In the genomic region with DNA sequence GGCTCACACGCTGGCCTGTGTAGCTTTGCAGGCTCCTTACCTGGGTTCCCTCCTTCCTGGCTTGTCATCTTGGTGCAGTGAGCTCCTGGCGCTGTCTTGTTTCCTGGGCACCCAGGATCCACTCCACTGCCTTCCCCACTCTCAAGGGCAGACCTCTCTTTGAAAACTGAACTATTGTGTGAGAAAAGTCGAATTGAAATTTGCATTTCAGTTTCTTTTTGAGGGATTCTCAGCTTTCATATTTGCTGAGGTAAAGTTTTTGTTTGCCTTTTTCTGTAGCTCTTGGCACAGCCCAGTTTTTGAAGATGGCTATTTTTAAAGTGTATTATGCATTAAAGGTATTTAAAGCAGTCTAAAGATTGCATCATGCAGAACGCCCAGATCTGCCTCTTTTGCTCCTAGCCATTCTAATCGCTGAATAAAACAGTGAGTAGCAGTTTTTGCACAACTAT, we compare ENCODE assay signal across 11 cellular contexts.
DNase-seq lines count a peak whose midpoint lies in the region; ATAC-seq and FAIRE-seq lines count a peak whose summit lies in the region.
"Had no signal": no experiment of that assay in that cellular context is flagged by ENCODE, and none has a peak within 500 bp of the region (broad histone marks: within the 10 kb centered on the region; RNA-seq: fewer than 3 reads in every experiment).

No MANE protein-coding gene starts in this region.

- H3K23ac ChIP-seq in mesenchymal stem cell (ENCODE audit: low read length in 2 of 2) = no peak overlapping the region

- H3K4me1 ChIP-seq in mesenchymal stem cell (ENCODE audit: control insufficient read depth, insufficient read depth, low read depth, low read length) = peaks cover 1% of the 10 kb centered on the region

- H3K27ac ChIP-seq in mesenchymal stem cell (ENCODE audit: low read length, poor library complexity, severe bottlenecking) = no peak overlapping the region

- WGBS in mesenchymal stem cell = 83% methylated on average over 3 of the region's 5 CpGs

- no peak overlapping the region for H3K18ac ChIP-seq in mesenchymal stem cell (ENCODE audit: low read depth in 1 of 2, low read length in 2 of 2)

- H3K27ac Mint-ChIP-seq in T-helper 17 cell = peak overlapping the region; percentile 29
- H3K27ac Mint-ChIP-seq: nephron had no signal

- H3K14ac ChIP-seq in mesenchymal stem cell (ENCODE audit: low read length in 2 of 2) = no peak overlapping the region

- no peak overlapping the region for H2BK15ac ChIP-seq in mesenchymal stem cell (ENCODE audit: low read depth, poor library complexity, severe bottlenecking)

- no peak overlapping the region for H3K4me2 ChIP-seq in mesenchymal stem cell (ENCODE audit: low read length, poor library complexity, severe bottlenecking)

- no peak overlapping the region for H4K8ac ChIP-seq in mesenchymal stem cell (ENCODE audit: low read length)

- no peak overlapping the region for H3K9ac ChIP-seq in mesenchymal stem cell (ENCODE audit: low read length)

- no peak overlapping the region for H2BK5ac ChIP-seq in mesenchymal stem cell (ENCODE audit: low read depth, low read length, poor library complexity, severe bottlenecking)

- H3K27me3 Mint-ChIP-seq in T-helper 17 cell = no peaks in the 10 kb centered on the region

- peak; percentile 63 for DNase-seq in GM19238 (ENCODE audit: insufficient read length, low spot score)
- DNase-seq in T-helper 17 cell = no peak
- no peak for DNase-seq in HuH-7 (ENCODE audit: low spot score)
- no peak for DNase-seq in nucleus accumbens (lab: John Stamatoyannopoulos, UW)
- DNase-seq in mesenchymal stem cell = no peak
- no peak for DNase-seq in HTR-8/SVneo (ENCODE audit: insufficient read length, low spot score)
- DNase-seq: erythroblast; stimulated activated CD8-positive, alpha-beta memory T cell treated with anti-CD3 and anti-CD28 coated beads, Interleukin-4, amount 100 ng/mL, for 48 hours had no signal

- no peak overlapping the region for H2AFZ ChIP-seq in mesenchymal stem cell (ENCODE audit: low read depth, low read length)

- H3K4me1 Mint-ChIP-seq in T-helper 17 cell = peaks cover 7% of the 10 kb centered on the region
- H3K4me1 Mint-ChIP-seq: nephron had no signal

- H2AK5ac ChIP-seq in mesenchymal stem cell (ENCODE audit: low read length, severe bottlenecking) = no peak overlapping the region

- no peak overlapping the region for H2BK120ac ChIP-seq in mesenchymal stem cell (ENCODE audit: low read depth, low read length)

- no peak overlapping the region for H3K4me3 Mint-ChIP-seq in T-helper 17 cell
- H3K4me3 Mint-ChIP-seq: nephron had no signal

- no peak overlapping the region for H4K91ac ChIP-seq in mesenchymal stem cell (ENCODE audit: low read length)

- no peak overlapping the region for H2BK12ac ChIP-seq in mesenchymal stem cell (ENCODE audit: low read length in 2 of 2)

- H3K27me3 ChIP-seq in mesenchymal stem cell (ENCODE audit: control insufficient read depth in 1 of 2, insufficient read depth in 1 of 2, low read length in 2 of 2) = no peaks in the 10 kb centered on the region

- ATAC-seq in HG02970 (IDR thresholded peaks at IDR 0.05; ENCODE audit: low FRiP score, unreplicated experiment) (peak; percentile 45), T-helper 17 cell (no peak)

- no peak for FAIRE-seq in HTR-8/SVneo (lab: Jason Lieb, UNC)

- H3K9me3 ChIP-seq in T-helper 17 cell (ENCODE audit: control insufficient read depth, low read length, poor library complexity, severe bottlenecking) = no peaks in the 10 kb centered on the region
- H3K9me3 ChIP-seq in mesenchymal stem cell (ENCODE audit: control insufficient read depth, low read length) = no peaks in the 10 kb centered on the region

- peaks cover 11% of the 10 kb centered on the region for H3K79me1 ChIP-seq in mesenchymal stem cell (replicated peaks; ENCODE audit: low read length, poor library complexity, severe bottlenecking)

- peaks cover 9% of the 10 kb centered on the region for H3K36me3 Mint-ChIP-seq in T-helper 17 cell (ENCODE audit: low read depth)

- H3K4me3 ChIP-seq in GM08714 (ENCODE audit: low read length) (peak overlapping the region; percentile 10; the same call in 1 of the 2 replicates), mesenchymal stem cell (ENCODE audit: insufficient read depth in 1 of 2, low read depth in 1 of 2, low read length in 2 of 2) (no peak overlapping the region)

- H3K36me3 ChIP-seq in mesenchymal stem cell (ENCODE audit: control insufficient read depth in 1 of 2, insufficient read depth in 2 of 2, low read depth in 1 of 2, low read length in 2 of 2) = peaks cover 45 to 91% of the 10 kb centered on the region in 2 experiments

- no peak overlapping the region for H3K4ac ChIP-seq in mesenchymal stem cell (ENCODE audit: low read depth in 1 of 2, low read length in 2 of 2)
